Comparison of ENCODE assay signal across 8 cellular contexts in genomic region chr3:158659454-158660237, GRCh38.
A peak's percentile ranks its signal among the peaks of the same experiment; 100 is the strongest.
DNase-seq lines count a peak whose midpoint lies in the region; ATAC-seq and TF ChIP-seq lines count a peak whose summit lies in the region.

No MANE protein-coding gene starts in this region.

- peak; percentile 90 for TF ChIP-seq CTCF in fibroblast of pulmonary artery (IDR thresholded peaks at IDR 0.05; ENCODE audit: low read length, missing control alignments)

- peak; percentile 91 for ATAC-seq in HG03159 (IDR thresholded peaks at IDR 0.05; ENCODE audit: unreplicated experiment)

- DNase-seq in COLO829 (ENCODE audit: low spot score) (peak; percentile 72), GM19238 (ENCODE audit: insufficient read length, low spot score) (peak; percentile 15), NCI-H82 (lab: John Stamatoyannopoulos, UW) (peak; percentile 71), activated T-helper 1 cell treated with Interleukin-2 at 50 U/mL for 16 hours (ENCODE audit: low read depth) (peak; percentile 12), fibroblast of pulmonary artery (ENCODE audit: low read depth) (peak; percentile 87), nucleus accumbens (lab: John Stamatoyannopoulos, UW) (peak in 32 of 56 donors; percentile 3 to 73 (median 22)), NCI-H1930 (lab: John Stamatoyannopoulos, UW) (no peak)

- no peak overlapping the region for H3K4me3 ChIP-seq in fibroblast of pulmonary artery (replicated peaks; ENCODE audit: low read depth, low read length)

Comparison
In these comparisons a context has a peak if more than half of its experiments do, and no peak if none do; other contexts are left out.
1. DNase-seq: peak in COLO829 (single experiment), GM19238 (single experiment), NCI-H82 (single experiment), activated T-helper 1 cell treated with Interleukin-2 at 50 U/mL for 16 hours (single experiment), fibroblast of pulmonary artery (single experiment) and nucleus accumbens (32 of 56); none in NCI-H1930 (0 of 2).